31 cellular contexts compared by ENCODE assay signal in genomic region chr2:8595821-8596600, GRCh38.
A peak's percentile ranks its signal among the peaks of the same experiment; 100 is the strongest.
DNase-seq lines count a peak whose midpoint lies in the region; ATAC-seq and TF ChIP-seq lines count a peak whose summit lies in the region.
"Had no signal": no experiment of that assay in that cellular context is flagged by ENCODE, and none has a peak within 500 bp of the region (broad histone marks: within the 10 kb centered on the region; RNA-seq: fewer than 3 reads in every experiment).

No MANE protein-coding gene starts in this region.

- no peaks in the 10 kb centered on the region for H3K9me3 ChIP-seq in neutrophil
- H3K9me3 ChIP-seq: heart left ventricle, psoas muscle, SK-N-SH had no signal

- TF ChIP-seq CTCF in CD14-positive monocyte (IDR thresholded peaks at IDR 0.05) (no peak), neutrophil (IDR thresholded peaks at IDR 0.05) (no peak)

- H3K27ac Mint-ChIP-seq in CD14-positive monocyte: peak overlapping the region in 6 of 7 donors; percentile 21 to 97 (median 56)
- H3K27ac Mint-ChIP-seq: CD4-positive, alpha-beta T cell had no signal

- peaks cover 3 to 6% of the 10 kb centered on the region in 2 donors for H3K36me3 Mint-ChIP-seq in CD14-positive monocyte
- H3K36me3 Mint-ChIP-seq: brain had no signal

- peaks cover 4 to 6% (median 5%) of the 10 kb centered on the region in 3 donors for H3K27me3 Mint-ChIP-seq in CD14-positive monocyte (ENCODE audit: low read depth in 3 of 3)
- H3K27me3 Mint-ChIP-seq: CD4-positive, alpha-beta T cell had no signal

- no peaks in the 10 kb centered on the region for H3K36me3 ChIP-seq in neutrophil
- H3K36me3 ChIP-seq: heart left ventricle had no signal

- no peak overlapping the region for H3K4me3 ChIP-seq in neutrophil (ENCODE audit: low read depth in 1 of 2, low read length in 1 of 2)
- H3K4me3 ChIP-seq: dorsolateral prefrontal cortex, heart left ventricle, psoas muscle had no signal

- DNase-seq in activated CD8-positive, alpha-beta memory T cell treated with anti-CD3 and anti-CD28 coated beads, Interleukin-2, amount 50 U/mL, for 48 hours: peak; percentile 41
- DNase-seq in activated CD8-positive, alpha-beta memory T cell treated with anti-CD3 and anti-CD28 coated beads, Interleukin-2, amount 50 U/mL, for 4 hours: no peak
- DNase-seq in CD14-positive monocyte (ENCODE audit: low spot score): no peak
- DNase-seq in kidney tubule cell (ENCODE audit: low spot score): peak; percentile 37
- no peak for DNase-seq in HPDE6-E6E7 (ENCODE audit: extremely low spot score)
- DNase-seq in AML-193 (lab: John Stamatoyannopoulos, UW): no peak
- DNase-seq: 8988T; activated CD4-positive, alpha-beta T cell treated with anti-CD3 and anti-CD28 coated beads, Interleukin-2, amount 50 U/mL, for 4 hours; activated CD4-positive, CD25-positive, alpha-beta regulatory T cell; activated naive CD4-positive, alpha-beta T cell treated with anti-CD3 and anti-CD28 coated beads, Interleukin-2, amount 50 U/mL, for 16 hours; amniotic stem cell; cerebellar nuclear complex; EL; foreskin melanocyte; H7; heart left ventricle; NCI-H1436 treated with DMSO at 0.1 percent for 48 hours; NCI-H2081 treated with DMSO at 0.1 percent for 48 hours; NCI-H226; NCI-H69; PC-3; psoas muscle; SK-N-SH; stimulated activated CD4-positive, alpha-beta T cell treated with anti-CD3 and anti-CD28 coated beads, Interleukin-15, amount 100 ng/mL, for 24 hours; stimulated activated CD4-positive, alpha-beta T cell treated with anti-CD3 and anti-CD28 coated beads, Interleukin-4, amount 100 ng/mL, for 4 hours; substantia nigra had no signal

- intact Hi-C loops in CD14-positive monocyte (cut with micrococcal nuclease): loop anchor here in 1 of 2 donors (5.0 kb wide), 1 partner anchor 81 kb away; no protein-coding TSS in a partner anchor

- no peak overlapping the region for H3K4me3 Mint-ChIP-seq in CD14-positive monocyte
- H3K4me3 Mint-ChIP-seq: brain; CD4-positive, alpha-beta T cell had no signal

- peaks cover 0 to 3% (median 0%) of the 10 kb centered on the region in 7 donors for H3K9me3 Mint-ChIP-seq in CD14-positive monocyte
- H3K9me3 Mint-ChIP-seq: CD4-positive, alpha-beta T cell had no signal

- peak overlapping the region; percentile 8 for H3K27ac ChIP-seq in neutrophil
- H3K27ac ChIP-seq: dorsolateral prefrontal cortex, heart left ventricle, psoas muscle had no signal

- no peak for ATAC-seq in HG03521 (IDR thresholded peaks at IDR 0.05; ENCODE audit: unreplicated experiment)
- ATAC-seq: heart left ventricle, PC-3, psoas muscle had no signal

- no peaks in the 10 kb centered on the region for H3K27me3 ChIP-seq in neutrophil
- H3K27me3 ChIP-seq: dorsolateral prefrontal cortex, heart left ventricle had no signal

- peaks cover 26 to 38% of the 10 kb centered on the region in 2 experiments for H3K4me1 ChIP-seq in neutrophil (ENCODE audit: control insufficient read depth in 1 of 2, insufficient read depth in 1 of 2, low read depth in 1 of 2, low read length in 1 of 2)
- H3K4me1 ChIP-seq: psoas muscle had no signal

- H3K4me1 Mint-ChIP-seq in CD14-positive monocyte: peaks cover 41% of the 10 kb centered on the region

Comparison
In these comparisons a context has a peak if more than half of its experiments do, and no peak if none do; other contexts are left out.
1. DNase-seq: peak in activated CD8-positive, alpha-beta memory T cell treated with anti-CD3 and anti-CD28 coated beads, Interleukin-2, amount 50 U/mL, for 48 hours (single experiment) and kidney tubule cell (single experiment); none in activated CD8-positive, alpha-beta memory T cell treated with anti-CD3 and anti-CD28 coated beads, Interleukin-2, amount 50 U/mL, for 4 hours (single experiment), CD14-positive monocyte (single experiment), HPDE6-E6E7 (single experiment) and AML-193 (0 of 2).